ENCODE assay signal across 9 cellular contexts in the genomic region with DNA sequence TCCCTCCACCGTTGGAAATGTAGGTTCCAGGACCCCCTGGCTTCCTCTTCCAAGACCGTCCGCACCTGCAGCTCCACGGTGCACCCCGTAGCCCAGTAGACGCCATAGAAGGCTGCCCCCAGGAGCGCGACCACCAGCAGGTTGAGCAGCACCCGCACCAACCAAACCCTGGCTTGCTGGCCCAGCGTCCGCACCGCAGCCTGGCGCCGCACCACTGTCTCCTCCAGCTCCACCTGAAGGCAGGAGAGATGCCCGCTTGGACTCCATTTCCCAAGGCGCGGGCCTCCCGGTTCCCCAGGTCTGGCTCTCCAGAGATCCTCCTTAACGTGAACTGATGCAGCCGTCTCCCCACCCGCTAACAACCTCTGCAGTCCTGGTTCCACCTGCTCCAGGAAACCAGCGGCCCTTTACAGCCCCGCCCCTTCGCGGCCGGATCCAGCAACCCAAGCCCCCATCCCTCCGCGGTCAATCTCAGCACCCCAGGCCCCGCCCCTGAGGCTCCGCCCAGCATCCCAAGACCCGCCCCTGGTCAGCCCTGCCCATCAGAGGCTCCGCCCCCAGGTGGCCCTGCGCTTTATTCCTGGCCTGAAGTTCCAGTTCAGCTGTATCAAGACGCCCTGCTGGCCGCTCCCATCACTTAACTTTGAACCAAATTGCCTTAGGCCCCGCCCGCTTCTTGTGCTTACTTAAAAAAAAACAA. TPM values are rescaled to one million over a fixed set of nuclear protein-coding genes. Genes with fewer than 3 reads are reported as not detected.
DNase-seq lines count a peak whose midpoint lies in the region; ATAC-seq, FAIRE-seq and TF ChIP-seq lines count a peak whose summit lies in the region.
"Had no signal": no experiment of that assay in that cellular context is flagged by ENCODE, and none has a peak within 500 bp of the region (broad histone marks: within the 10 kb centered on the region; RNA-seq: fewer than 3 reads in every experiment).

No MANE protein-coding gene starts in this region.

- POLR2A ChIA-PET in K562 (lab: Yijun Ruan, JAX): interaction anchor here (0.7 to 1.1 kb wide), 5 partner anchors 11 to 37 kb away, joined by 3 to 5 read pairs (median 4); a partner anchor contains a TSS

- H3K79me1 ChIP-seq in mesenchymal stem cell (replicated peaks; ENCODE audit: low read length, poor library complexity, severe bottlenecking): peaks cover 10% of the 10 kb centered on the region

- BruUV-seq in K562 (replicated peaks; lab: Mats Ljungman, UMichigan): no TSS peak

- H3K4me2 ChIP-seq in K562 (ENCODE audit: insufficient read depth, low read length): 0 out of 2 replicates have a peak overlapping the region, but pooled peaks have one; percentile 28
- H3K4me2 ChIP-seq in mesenchymal stem cell (ENCODE audit: low read length, poor library complexity, severe bottlenecking): no peak overlapping the region
- H3K4me2 ChIP-seq in osteoblast (ENCODE audit: insufficient read depth, low read length): no peak overlapping the region

- FAIRE-seq in K562 (lab: Jason Lieb, UNC): peak; percentile 95

- WGBS in K562 (ENCODE audit: insufficient coverage, low coverage, missing lambda C conversion rate): 30% methylated on average over 23 of the region's 37 CpGs
- 13% methylated on average over 35 of the region's 37 CpGs for WGBS in mesenchymal stem cell
- 13 to 15% methylated on average over 24 to 36 of the region's 37 CpGs for WGBS in upper lobe of left lung, 2 donors

- peak; percentile 53 for DNase-seq in EL
- peak; percentile 69 for DNase-seq in SW480 (ENCODE audit: low spot score)
- DNase-seq in K562 (ENCODE audit: extremely low read depth in 1 of 4, low spot score in 3 of 4): peak; percentile 89 to 94 (median 91)
- DNase-seq in mesenchymal stem cell: peak; percentile 54
- DNase-seq in upper lobe of left lung: peak; percentile 82 to 92
- DNase-seq in osteoblast (ENCODE audit: insufficient read length, low spot score, missing footprints): no peak
- no peak for DNase-seq in RKO (ENCODE audit: low spot score)

- intact Hi-C loops in K562 (cut with micrococcal nuclease): no loop called here

- no peaks in the 10 kb centered on the region for H3K9me3 ChIP-seq in K562 (replicated peaks; ENCODE audit: control insufficient read depth, insufficient read depth, low read depth, low read length)
- no peaks in the 10 kb centered on the region for H3K9me3 ChIP-seq in mesenchymal stem cell (ENCODE audit: control insufficient read depth, low read length)
- no peaks in the 10 kb centered on the region for H3K9me3 ChIP-seq in upper lobe of left lung
- no peaks in the 10 kb centered on the region for H3K9me3 ChIP-seq in osteoblast (ENCODE audit: low read depth, low read length)
- H3K9me3 ChIP-seq: thoracic aorta had no signal

- no peak for TF ChIP-seq POLR2A in K562 (conservative IDR thresholded peaks at IDR 0.05)
- TF ChIP-seq POLR2A in upper lobe of left lung (IDR thresholded peaks at IDR 0.05): peak in 1 of 4 donors; percentile 8

- H3K23ac ChIP-seq in mesenchymal stem cell (ENCODE audit: low read length in 2 of 2): no peak overlapping the region

- H2BK5ac ChIP-seq in mesenchymal stem cell (ENCODE audit: low read depth, low read length, poor library complexity, severe bottlenecking): no peak overlapping the region

- H3K4me3 ChIP-seq in K562 (no peak overlapping the region), mesenchymal stem cell (ENCODE audit: insufficient read depth in 1 of 2, low read depth in 1 of 2, low read length in 2 of 2) (peak overlapping the region in 1 of 2 experiments; percentile 53), upper lobe of left lung (peak overlapping the region in 2 of 4 donors; percentile 2 to 19), osteoblast (ENCODE audit: insufficient read depth, low read length) (no peak overlapping the region)
- H3K4me3 ChIP-seq: thoracic aorta had no signal

- ATAC-seq in K562 (peak; percentile 79), upper lobe of left lung (ENCODE audit: low FRiP score in 2 of 2) (peak in 1 of 2 donors; percentile 4), HG03175 (IDR thresholded peaks at IDR 0.05; ENCODE audit: unreplicated experiment) (no peak)

- no peak overlapping the region for H4K8ac ChIP-seq in mesenchymal stem cell (ENCODE audit: low read length)

- H2BK120ac ChIP-seq in mesenchymal stem cell (ENCODE audit: low read depth, low read length): no peak overlapping the region

- peak overlapping the region; percentile 44 for H4K91ac ChIP-seq in mesenchymal stem cell (ENCODE audit: low read length)

- H2AK5ac ChIP-seq in mesenchymal stem cell (ENCODE audit: low read length, severe bottlenecking): no peak overlapping the region

- H3K27ac ChIP-seq in K562 (ENCODE audit: extremely low read depth, low read depth, low read length): no peak overlapping the region
- no peak overlapping the region for H3K27ac ChIP-seq in mesenchymal stem cell (ENCODE audit: low read length, poor library complexity, severe bottlenecking)
- H3K27ac ChIP-seq in upper lobe of left lung: no peak overlapping the region
- no peak overlapping the region for H3K27ac ChIP-seq in osteoblast (ENCODE audit: low read depth, low read length)
- H3K27ac ChIP-seq: thoracic aorta had no signal

- H3K27me3 ChIP-seq in K562 (ENCODE audit: control insufficient read depth in 2 of 2, insufficient read depth in 2 of 2, low read length in 2 of 2): no peaks in the 10 kb centered on the region
- H3K27me3 ChIP-seq in mesenchymal stem cell (ENCODE audit: control insufficient read depth in 1 of 2, insufficient read depth in 1 of 2, low read length in 2 of 2): peaks cover 0 to 15% of the 10 kb centered on the region in 2 experiments
- H3K27me3 ChIP-seq in upper lobe of left lung: no peaks in the 10 kb centered on the region
- H3K27me3 ChIP-seq in osteoblast (ENCODE audit: insufficient read depth, low read length): peaks cover 6% of the 10 kb centered on the region

- peak overlapping the region in 1 of 2 experiments; percentile 41; a peak in 2 of 4 replicates for H3K9ac ChIP-seq in K562 (ENCODE audit: insufficient read depth in 1 of 2, low read depth in 2 of 2, low read length in 2 of 2)
- H3K9ac ChIP-seq in mesenchymal stem cell (ENCODE audit: low read length): no peak overlapping the region

- H3K14ac ChIP-seq in mesenchymal stem cell (ENCODE audit: low read length in 2 of 2): no peak overlapping the region

- H2AFZ ChIP-seq in K562 (ENCODE audit: low read depth, low read length) (no peak overlapping the region), mesenchymal stem cell (ENCODE audit: low read depth, low read length) (no peak overlapping the region), osteoblast (ENCODE audit: low read length) (no peak overlapping the region)

- no peak overlapping the region for H2BK15ac ChIP-seq in mesenchymal stem cell (ENCODE audit: low read depth, poor library complexity, severe bottlenecking)

- H3K4ac ChIP-seq in mesenchymal stem cell (ENCODE audit: low read depth in 1 of 2, low read length in 2 of 2): no peak overlapping the region

- in situ Hi-C loops in K562 (cut with MboI): loop anchor here (5.0 kb wide), 1 partner anchor 63 kb away; no protein-coding TSS in a partner anchor

- 0 out of 2 replicates have a peak, but pooled peaks cover 10% of the 10 kb centered on the region for H4K20me1 ChIP-seq in K562 (replicated peaks; ENCODE audit: control insufficient read depth, insufficient read depth, low read length)
- no peaks in the 10 kb centered on the region for H4K20me1 ChIP-seq in osteoblast (ENCODE audit: insufficient read depth, low read length)

- TF ChIP-seq RAD21 in K562 (CRISPR knock-in tag; conservative IDR thresholded peaks at IDR 0.05 in 1 of 2, IDR thresholded peaks at IDR 0.05 in 1 of 2): no peak

- H3K79me2 ChIP-seq in K562 (ENCODE audit: control insufficient read depth, insufficient read depth, low read length) (peaks cover 7% of the 10 kb centered on the region; the same call in 2 of the 3 replicates), osteoblast (ENCODE audit: insufficient read depth, low read length) (no peaks in the 10 kb centered on the region)

- TF ChIP-seq EP300 in K562 (IDR thresholded peaks at IDR 0.05; ENCODE audit: low read length) (no peak), upper lobe of left lung (IDR thresholded peaks at IDR 0.05) (no peak)

- TF ChIP-seq CTCF in K562 (IDR thresholded peaks at IDR 0.05 in 2 of 3, conservative IDR thresholded peaks at IDR 0.05 in 1 of 3; ENCODE audit: insufficient read depth in 2 of 3, low read depth in 1 of 3, low read length in 3 of 3) (no peak), upper lobe of left lung (IDR thresholded peaks at IDR 0.05) (no peak), osteoblast (IDR thresholded peaks at IDR 0.05; ENCODE audit: extremely low read depth, low read depth, low read length) (no peak)

- no peaks in the 10 kb centered on the region for H3K36me3 ChIP-seq in K562 (ENCODE audit: control insufficient read depth, insufficient read depth, low read length)
- H3K36me3 ChIP-seq in mesenchymal stem cell (ENCODE audit: control insufficient read depth in 1 of 2, insufficient read depth in 2 of 2, low read depth in 1 of 2, low read length in 2 of 2): no peaks in the 10 kb centered on the region
- H3K36me3 ChIP-seq in upper lobe of left lung: no peaks in the 10 kb centered on the region
- H3K36me3 ChIP-seq in osteoblast (ENCODE audit: insufficient read depth, low read length): no peaks in the 10 kb centered on the region
- H3K36me3 ChIP-seq: thoracic aorta had no signal

- H3K18ac ChIP-seq in mesenchymal stem cell (ENCODE audit: low read depth in 1 of 2, low read length in 2 of 2): peak overlapping the region in 1 of 2 experiments; percentile 56

- H2BK12ac ChIP-seq in mesenchymal stem cell (ENCODE audit: low read length in 2 of 2): no peak overlapping the region

- no peaks in the 10 kb centered on the region for H3K9me1 ChIP-seq in K562 (ENCODE audit: control insufficient read depth, insufficient read depth, low read length)

- H3K4me1 ChIP-seq in K562 (replicated peaks in 1 of 2; ENCODE audit: control insufficient read depth in 2 of 2, insufficient read depth in 2 of 2, low read length in 2 of 2) (peaks cover 14 to 58% of the 10 kb centered on the region in 2 experiments), mesenchymal stem cell (ENCODE audit: control insufficient read depth, insufficient read depth, low read depth, low read length) (peaks cover 20% of the 10 kb centered on the region), upper lobe of left lung (peaks cover 35 to 42% (median 41%) of the 10 kb centered on the region in 4 donors), osteoblast (ENCODE audit: insufficient read depth, low read length) (peaks cover 10% of the 10 kb centered on the region)

- CTCF ChIA-PET in K562 (lab: Yijun Ruan, JAX; ENCODE audit: low intra/inter-chr PET ratio): interaction anchor here (0.6 to 1.6 kb wide), 2 partner anchors 52 to 67 kb away, joined by 6 to 7 read pairs; no protein-coding TSS in a partner anchor

RNA-seq across cellular contexts. Expression of a gene that starts 5.0 kb away (rescaled TPM):
- 1.7 and 3.1 TPM in 2 replicates for total RNA-seq in K562 (2011; cell fraction: chromatin; rRNA removed; ENCODE audit: low replicate concordance)
- 2.6 and 3.3 TPM in 2 replicates for total RNA-seq in K562 (2011; cell fraction: nucleolus; rRNA removed)
- total RNA-seq in K562 (2011; cell fraction: nucleoplasm; rRNA removed): 1.4 and 2.3 TPM in 2 replicates
- total RNA-seq in K562 (2014; rRNA removed) (10.5 and 12.6 TPM in 2 replicates), K562 (2014; rRNA removed; fragmentation: Illumina TruSeq; extraction: Trizol) (2.3 and 2.6 TPM in 2 replicates), K562 (2015; rRNA removed; fragmentation: Illumina TruSeq; extraction: Trizol) (6.9 and 8.2 TPM in 2 replicates), K562 (2021) (4.7 and 5.5 TPM in 2 replicates), upper lobe of left lung (10 to 100 TPM in 3 of 6 donors, 1 to 10 TPM in 3; 8.5 to 16.8 (median 9.4) TPM), osteoblast (4.7 and 5.3 TPM in 2 replicates)
- polyA plus RNA-seq in K562 (2011; rRNA removed) (1.5 and 1.7 TPM in 2 replicates), K562 (2014; fragmentation: Illumina TruSeq; extraction: Trizol) (6.2 and 6.7 TPM in 2 replicates), K562 (2014; fragmentation: Nextera tagmentation; extraction: Ambion mirVana) (under 1 TPM; 0.30 to 0.77 TPM), K562 (2014; rRNA removed) (6.7 and 9.1 TPM in 2 replicates)
- 1.3 and 1.7 TPM in 2 replicates for polyA plus RNA-seq in K562 (2011; cell fraction: cytosol; rRNA removed)
- 0.90 and 1.2 TPM in 2 replicates for polyA plus RNA-seq in K562 (2011; cell fraction: nucleus; rRNA removed)
- polyA plus RNA-seq in K562 (2012): 6.2 TPM in 2 replicates
- polyA minus RNA-seq in K562 (2011; rRNA and poly(A)+ RNA removed): 0.74 and 0.78 TPM in 2 replicates
- polyA minus RNA-seq in K562 (2011; cell fraction: cytosol; rRNA and poly(A)+ RNA removed): 1.2 TPM in 1 of 2 replicates, not detected in the other
- 0.44 and 0.54 TPM in 2 replicates for polyA minus RNA-seq in K562 (2011; cell fraction: nucleus; rRNA and poly(A)+ RNA removed)
- polyA plus RNA-seq in mesenchymal stem cell (2013, experiment 1 of 2): 7.5 TPM
- polyA plus RNA-seq in mesenchymal stem cell (2013, experiment 2 of 2): 7.2 TPM

RNA-seq across cellular contexts. Expression of a gene that starts 8.4 kb away (rescaled TPM):
- 0.28 TPM in 1 of 2 replicates, not detected in the other for total RNA-seq in K562 (2011; cell fraction: chromatin; rRNA removed; ENCODE audit: low replicate concordance)
- total RNA-seq in K562 (2011; cell fraction: nucleolus; rRNA removed): 0.67 and 0.79 TPM in 2 replicates
- not detected in 2 replicates for total RNA-seq in K562 (2011; cell fraction: nucleoplasm; rRNA removed)
- total RNA-seq in K562 (2014; rRNA removed) (not detected in 2 replicates), K562 (2014; rRNA removed; fragmentation: Illumina TruSeq; extraction: Trizol) (not detected in 2 replicates), K562 (2015; rRNA removed; fragmentation: Illumina TruSeq; extraction: Trizol) (0.11 and 0.18 TPM in 2 replicates), K562 (2021) (0.36 and 0.51 TPM in 2 replicates), upper lobe of left lung (100 to 1,000 TPM in 1 of 6 donors, 10 to 100 TPM in 5; 35.7 to 116 (median 48.5) TPM), osteoblast (0.29 and 0.72 TPM in 2 replicates)
- polyA plus RNA-seq in K562 (2011; rRNA removed) (0.36 and 0.43 TPM in 2 replicates), K562 (2014; fragmentation: Illumina TruSeq; extraction: Trizol) (0.29 and 0.74 TPM in 2 replicates), K562 (2014; fragmentation: Nextera tagmentation; extraction: Ambion mirVana) (under 1 TPM; 0.35 to 0.79 TPM), K562 (2014; rRNA removed) (0.12 and 0.81 TPM in 2 replicates)
- 0.27 and 0.44 TPM in 2 replicates for polyA plus RNA-seq in K562 (2011; cell fraction: cytosol; rRNA removed)
- polyA plus RNA-seq in K562 (2011; cell fraction: nucleus; rRNA removed): 0.65 and 1.5 TPM in 2 replicates
- polyA plus RNA-seq in K562 (2012): 1.1 and 1.7 TPM in 2 replicates
- polyA minus RNA-seq in K562 (2011; rRNA and poly(A)+ RNA removed): not detected in 2 replicates
- polyA minus RNA-seq in K562 (2011; cell fraction: cytosol; rRNA and poly(A)+ RNA removed): not detected in 2 replicates
- not detected in 2 replicates for polyA minus RNA-seq in K562 (2011; cell fraction: nucleus; rRNA and poly(A)+ RNA removed)
- 1.7 TPM for polyA plus RNA-seq in mesenchymal stem cell (2013, experiment 1 of 2)
- polyA plus RNA-seq in mesenchymal stem cell (2013, experiment 2 of 2): 1.2 TPM

RNA-seq across cellular contexts. Expression of a gene that starts 24.9 kb away (rescaled TPM):
- total RNA-seq in K562 (2011; cell fraction: chromatin; rRNA removed; ENCODE audit: low replicate concordance): 69.6 and 252 TPM in 2 replicates
- total RNA-seq in K562 (2011; cell fraction: nucleolus; rRNA removed): 206 and 229 TPM in 2 replicates
- total RNA-seq in K562 (2011; cell fraction: nucleoplasm; rRNA removed): 169 and 219 TPM in 2 replicates
- total RNA-seq in K562 (2014; rRNA removed) (87.0 and 104 TPM in 2 replicates), K562 (2014; rRNA removed; fragmentation: Illumina TruSeq; extraction: Trizol) (15.4 and 18.2 TPM in 2 replicates), K562 (2015; rRNA removed; fragmentation: Illumina TruSeq; extraction: Trizol) (56.1 and 60.7 TPM in 2 replicates), K562 (2021) (153 and 160 TPM in 2 replicates), upper lobe of left lung (100 to 1,000 TPM in 1 of 6 donors, 10 to 100 TPM in 5; 43.7 to 121 (median 75.4) TPM), osteoblast (26.1 and 30.1 TPM in 2 replicates)
- polyA plus RNA-seq in K562 (2011; rRNA removed) (30.3 and 85.5 TPM in 2 replicates), K562 (2014; fragmentation: Illumina TruSeq; extraction: Trizol) (79.6 and 108 TPM in 2 replicates), K562 (2014; fragmentation: Nextera tagmentation; extraction: Ambion mirVana) (1 to 10 TPM; 1.4 to 2.6 TPM), K562 (2014; rRNA removed) (79.2 and 92.4 TPM in 2 replicates)
- 53.9 and 134 TPM in 2 replicates for polyA plus RNA-seq in K562 (2011; cell fraction: cytosol; rRNA removed)
- 78.0 and 150 TPM in 2 replicates for polyA plus RNA-seq in K562 (2011; cell fraction: nucleus; rRNA removed)
- 134 and 209 TPM in 2 replicates for polyA plus RNA-seq in K562 (2012)
- 16.9 and 19.4 TPM in 2 replicates for polyA minus RNA-seq in K562 (2011; rRNA and poly(A)+ RNA removed)
- 91.7 and 110 TPM in 2 replicates for polyA minus RNA-seq in K562 (2011; cell fraction: cytosol; rRNA and poly(A)+ RNA removed)
- polyA minus RNA-seq in K562 (2011; cell fraction: nucleus; rRNA and poly(A)+ RNA removed): 39.8 and 40.0 TPM in 2 replicates
- 175 TPM for polyA plus RNA-seq in mesenchymal stem cell (2013, experiment 1 of 2)
- polyA plus RNA-seq in mesenchymal stem cell (2013, experiment 2 of 2): 178 TPM

RNA-seq across cellular contexts. Expression of a gene that starts 26.6 kb away (rescaled TPM):
- total RNA-seq in K562 (2011; cell fraction: chromatin; rRNA removed; ENCODE audit: low replicate concordance): 6.2 and 16.5 TPM in 2 replicates
- 24.2 and 25.2 TPM in 2 replicates for total RNA-seq in K562 (2011; cell fraction: nucleolus; rRNA removed)
- total RNA-seq in K562 (2011; cell fraction: nucleoplasm; rRNA removed): 10.4 and 11.7 TPM in 2 replicates
- total RNA-seq in K562 (2014; rRNA removed): 48.3 and 52.3 TPM in 2 replicates
- total RNA-seq in K562 (2014; rRNA removed; fragmentation: Illumina TruSeq; extraction: Trizol): 11.0 and 15.9 TPM in 2 replicates
- total RNA-seq in K562 (2015; rRNA removed; fragmentation: Illumina TruSeq; extraction: Trizol): 32.8 and 34.3 TPM in 2 replicates
- 43.7 and 45.7 TPM in 2 replicates for total RNA-seq in K562 (2021)
- polyA plus RNA-seq in K562 (2011; rRNA removed): 29.5 and 39.8 TPM in 2 replicates
- 70.3 and 121 TPM in 2 replicates for polyA plus RNA-seq in K562 (2011; cell fraction: cytosol; rRNA removed)
- polyA plus RNA-seq in K562 (2011; cell fraction: nucleus; rRNA removed): 32.8 and 33.9 TPM in 2 replicates
- 30.6 and 41.6 TPM in 2 replicates for polyA plus RNA-seq in K562 (2012)
- 15.6 and 34.6 TPM in 2 replicates for polyA plus RNA-seq in K562 (2014; fragmentation: Illumina TruSeq; extraction: Trizol)
- polyA plus RNA-seq in K562 (2014; fragmentation: Nextera tagmentation; extraction: Ambion mirVana): 1 to 10 TPM; 3.1 to 3.9 TPM
- polyA plus RNA-seq in K562 (2014; rRNA removed): 57.6 and 59.9 TPM in 2 replicates
- polyA minus RNA-seq in K562 (2011; rRNA and poly(A)+ RNA removed): 8.6 and 12.1 TPM in 2 replicates
- 18.6 and 27.7 TPM in 2 replicates for polyA minus RNA-seq in K562 (2011; cell fraction: cytosol; rRNA and poly(A)+ RNA removed)
- polyA minus RNA-seq in K562 (2011; cell fraction: nucleus; rRNA and poly(A)+ RNA removed): 6.5 and 8.9 TPM in 2 replicates
- 65.1 TPM for polyA plus RNA-seq in mesenchymal stem cell (2013, experiment 1 of 2)
- 67.7 TPM for polyA plus RNA-seq in mesenchymal stem cell (2013, experiment 2 of 2)
- total RNA-seq in upper lobe of left lung: 10 to 100 TPM; 43.2 to 78.4 (median 49.7) TPM
- total RNA-seq in osteoblast: 73.1 and 76.3 TPM in 2 replicates

RNA-seq across cellular contexts. Expression of a gene that starts 27.0 kb away (rescaled TPM):
- total RNA-seq in K562 (2011; cell fraction: chromatin; rRNA removed; ENCODE audit: low replicate concordance): 79.4 and 81.7 TPM in 2 replicates
- total RNA-seq in K562 (2011; cell fraction: nucleolus; rRNA removed): 23.0 and 23.3 TPM in 2 replicates
- total RNA-seq in K562 (2011; cell fraction: nucleoplasm; rRNA removed): 36.7 and 42.3 TPM in 2 replicates
- total RNA-seq in K562 (2014; rRNA removed): 16.3 and 17.5 TPM in 2 replicates
- total RNA-seq in K562 (2014; rRNA removed; fragmentation: Illumina TruSeq; extraction: Trizol): 9.9 and 10.7 TPM in 2 replicates
- total RNA-seq in K562 (2015; rRNA removed; fragmentation: Illumina TruSeq; extraction: Trizol): 9.4 and 10.7 TPM in 2 replicates
- total RNA-seq in K562 (2021): 51.4 and 60.4 TPM in 2 replicates
- 5.6 and 8.7 TPM in 2 replicates for polyA plus RNA-seq in K562 (2011; rRNA removed)
- polyA plus RNA-seq in K562 (2011; cell fraction: cytosol; rRNA removed): 7.9 and 9.0 TPM in 2 replicates
- 18.6 and 27.5 TPM in 2 replicates for polyA plus RNA-seq in K562 (2011; cell fraction: nucleus; rRNA removed)
- polyA plus RNA-seq in K562 (2012): 39.2 and 52.8 TPM in 2 replicates
- polyA plus RNA-seq in K562 (2014; fragmentation: Illumina TruSeq; extraction: Trizol): 56.5 and 63.4 TPM in 2 replicates
- under 1 TPM; 0.27 to 0.46 TPM for polyA plus RNA-seq in K562 (2014; fragmentation: Nextera tagmentation; extraction: Ambion mirVana)
- polyA plus RNA-seq in K562 (2014; rRNA removed): 17.3 and 21.3 TPM in 2 replicates
- polyA minus RNA-seq in K562 (2011; rRNA and poly(A)+ RNA removed): 25.4 and 28.9 TPM in 2 replicates
- 33.3 and 34.9 TPM in 2 replicates for polyA minus RNA-seq in K562 (2011; cell fraction: cytosol; rRNA and poly(A)+ RNA removed)
- 6.5 and 9.7 TPM in 2 replicates for polyA minus RNA-seq in K562 (2011; cell fraction: nucleus; rRNA and poly(A)+ RNA removed)
- 34.1 TPM for polyA plus RNA-seq in mesenchymal stem cell (2013, experiment 1 of 2)
- polyA plus RNA-seq in mesenchymal stem cell (2013, experiment 2 of 2): 31.7 TPM
- 10 to 100 TPM; 18.8 to 65.0 (median 36.6) TPM for total RNA-seq in upper lobe of left lung
- 6.2 TPM in 2 replicates for total RNA-seq in osteoblast

Comparison
In these comparisons a context has a peak if more than half of its experiments do, and no peak if none do; other contexts are left out.
1. DNase-seq: peak in EL (single experiment), SW480 (single experiment), K562 (4 of 4), mesenchymal stem cell (single experiment) and upper lobe of left lung (2 of 2); none in osteoblast (single experiment) and RKO (single experiment).
2. RNA of a gene that starts 8.4 kb away (total RNA-seq): 35.7 to 116 TPM in upper lobe of left lung; 0.29 to 0.72 TPM in osteoblast and 0.11 to 0.79 TPM in K562; every median in the first group is over 10 times any median in the second.